In genomic region chr1:15847100-15847892, GRCh38 we compare ENCODE assay signal across 1 cellular context.
TF ChIP-seq lines count a peak whose summit lies in the region.

A gene with protein sequence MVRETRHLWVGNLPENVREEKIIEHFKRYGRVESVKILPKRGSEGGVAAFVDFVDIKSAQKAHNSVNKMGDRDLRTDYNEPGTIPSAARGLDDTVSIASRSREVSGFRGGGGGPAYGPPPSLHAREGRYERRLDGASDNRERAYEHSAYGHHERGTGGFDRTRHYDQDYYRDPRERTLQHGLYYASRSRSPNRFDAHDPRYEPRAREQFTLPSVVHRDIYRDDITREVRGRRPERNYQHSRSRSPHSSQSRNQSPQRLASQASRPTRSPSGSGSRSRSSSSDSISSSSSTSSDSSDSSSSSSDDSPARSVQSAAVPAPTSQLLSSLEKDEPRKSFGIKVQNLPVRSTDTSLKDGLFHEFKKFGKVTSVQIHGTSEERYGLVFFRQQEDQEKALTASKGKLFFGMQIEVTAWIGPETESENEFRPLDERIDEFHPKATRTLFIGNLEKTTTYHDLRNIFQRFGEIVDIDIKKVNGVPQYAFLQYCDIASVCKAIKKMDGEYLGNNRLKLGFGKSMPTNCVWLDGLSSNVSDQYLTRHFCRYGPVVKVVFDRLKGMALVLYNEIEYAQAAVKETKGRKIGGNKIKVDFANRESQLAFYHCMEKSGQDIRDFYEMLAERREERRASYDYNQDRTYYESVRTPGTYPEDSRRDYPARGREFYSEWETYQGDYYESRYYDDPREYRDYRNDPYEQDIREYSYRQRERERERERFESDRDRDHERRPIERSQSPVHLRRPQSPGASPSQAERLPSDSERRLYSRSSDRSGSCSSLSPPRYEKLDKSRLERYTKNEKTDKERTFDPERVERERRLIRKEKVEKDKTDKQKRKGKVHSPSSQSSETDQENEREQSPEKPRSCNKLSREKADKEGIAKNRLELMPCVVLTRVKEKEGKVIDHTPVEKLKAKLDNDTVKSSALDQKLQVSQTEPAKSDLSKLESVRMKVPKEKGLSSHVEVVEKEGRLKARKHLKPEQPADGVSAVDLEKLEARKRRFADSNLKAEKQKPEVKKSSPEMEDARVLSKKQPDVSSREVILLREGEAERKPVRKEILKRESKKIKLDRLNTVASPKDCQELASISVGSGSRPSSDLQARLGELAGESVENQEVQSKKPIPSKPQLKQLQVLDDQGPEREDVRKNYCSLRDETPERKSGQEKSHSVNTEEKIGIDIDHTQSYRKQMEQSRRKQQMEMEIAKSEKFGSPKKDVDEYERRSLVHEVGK (N-terminal part only) (plus strand): TSS chr1:15847707. CDS start chr1:15848068, 361 bp downstream.

TF ChIP-seq in K562, 482 proteins besides CTCF, POLR2A, EP300 and RAD21 (continued from another document and continues in another):
- no peak for TF ChIP-seq ZNF512 (tag; IDR thresholded peaks at IDR 0.05)
- peak; percentile 39; the same call in 1 of the 2 replicates for TF ChIP-seq ESRRA (IDR thresholded peaks at IDR 0.05; ENCODE audit: borderline replicate concordance, low read depth)
- no peak for TF ChIP-seq KDM1A (IDR thresholded peaks at IDR 0.05)
- TF ChIP-seq NFE2L1 (tag; IDR thresholded peaks at IDR 0.05; ENCODE audit: borderline replicate concordance, low read depth): no peak
- TF ChIP-seq, protein P1, sequence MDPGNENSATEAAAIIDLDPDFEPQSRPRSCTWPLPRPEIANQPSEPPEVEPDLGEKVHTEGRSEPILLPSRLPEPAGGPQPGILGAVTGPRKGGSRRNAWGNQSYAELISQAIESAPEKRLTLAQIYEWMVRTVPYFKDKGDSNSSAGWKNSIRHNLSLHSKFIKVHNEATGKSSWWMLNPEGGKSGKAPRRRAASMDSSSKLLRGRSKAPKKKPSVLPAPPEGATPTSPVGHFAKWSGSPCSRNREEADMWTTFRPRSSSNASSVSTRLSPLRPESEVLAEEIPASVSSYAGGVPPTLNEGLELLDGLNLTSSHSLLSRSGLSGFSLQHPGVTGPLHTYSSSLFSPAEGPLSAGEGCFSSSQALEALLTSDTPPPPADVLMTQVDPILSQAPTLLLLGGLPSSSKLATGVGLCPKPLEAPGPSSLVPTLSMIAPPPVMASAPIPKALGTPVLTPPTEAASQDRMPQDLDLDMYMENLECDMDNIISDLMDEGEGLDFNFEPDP (CRISPR knock-in tag; IDR thresholded peaks at IDR 0.05): peak; percentile 81
- 0 out of 2 replicates have a peak, but pooled peaks have one; percentile 65 for TF ChIP-seq DNMT1 (IDR thresholded peaks at IDR 0.05)
- TF ChIP-seq RB1 (IDR thresholded peaks at IDR 0.05; ENCODE audit: low read depth): peak; percentile 95
- no peak for TF ChIP-seq PKNOX1 (IDR thresholded peaks at IDR 0.05)
- TF ChIP-seq ZNF780A (CRISPR knock-in tag; IDR thresholded peaks at IDR 0.05): no peak
- no peak; the same call in 1 of the 2 replicates for TF ChIP-seq FOXJ2 (tag; IDR thresholded peaks at IDR 0.05)
- no peak for TF ChIP-seq HEY1 (CRISPR knock-in tag; IDR thresholded peaks at IDR 0.05; ENCODE audit: borderline replicate concordance)
- TF ChIP-seq, protein P2, sequence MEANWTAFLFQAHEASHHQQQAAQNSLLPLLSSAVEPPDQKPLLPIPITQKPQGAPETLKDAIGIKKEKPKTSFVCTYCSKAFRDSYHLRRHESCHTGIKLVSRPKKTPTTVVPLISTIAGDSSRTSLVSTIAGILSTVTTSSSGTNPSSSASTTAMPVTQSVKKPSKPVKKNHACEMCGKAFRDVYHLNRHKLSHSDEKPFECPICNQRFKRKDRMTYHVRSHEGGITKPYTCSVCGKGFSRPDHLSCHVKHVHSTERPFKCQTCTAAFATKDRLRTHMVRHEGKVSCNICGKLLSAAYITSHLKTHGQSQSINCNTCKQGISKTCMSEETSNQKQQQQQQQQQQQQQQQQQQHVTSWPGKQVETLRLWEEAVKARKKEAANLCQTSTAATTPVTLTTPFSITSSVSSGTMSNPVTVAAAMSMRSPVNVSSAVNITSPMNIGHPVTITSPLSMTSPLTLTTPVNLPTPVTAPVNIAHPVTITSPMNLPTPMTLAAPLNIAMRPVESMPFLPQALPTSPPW (CRISPR knock-in tag; IDR thresholded peaks at IDR 0.05): peak; percentile 99
- TF ChIP-seq BRF1 (IDR thresholded peaks at IDR 0.05; ENCODE audit: borderline replicate concordance, extremely low read depth, insufficient read length): no peak
- no peak for TF ChIP-seq ZBTB12 (CRISPR knock-in tag; IDR thresholded peaks at IDR 0.05)
- no peak for TF ChIP-seq ETV6 (IDR thresholded peaks at IDR 0.05; ENCODE audit: borderline replicate concordance in 1 of 2, low read depth in 2 of 2, low read length in 1 of 2)
- TF ChIP-seq ETV6 (CRISPR knock-in tag; IDR thresholded peaks at IDR 0.05; ENCODE audit: borderline replicate concordance): no peak
- TF ChIP-seq NFRKB (IDR thresholded peaks at IDR 0.05; ENCODE audit: low read depth): peak; percentile 18; the same call in 1 of the 2 replicates
- no peak for TF ChIP-seq MIER1 (IDR thresholded peaks at IDR 0.05; ENCODE audit: low read depth)
- peak; percentile 31 for TF ChIP-seq RBM22 (IDR thresholded peaks at IDR 0.05; ENCODE audit: low read depth, low read length, poor library complexity, severe bottlenecking)
- no peak for TF ChIP-seq ZNF3 (CRISPR knock-in tag; IDR thresholded peaks at IDR 0.05)
- TF ChIP-seq SREBF1 (IDR thresholded peaks at IDR 0.05; ENCODE audit: borderline replicate concordance, low read depth, low read length): peak; percentile 91; the same call in 1 of the 2 replicates
- peak; percentile 100 for TF ChIP-seq ZNF121 (CRISPR knock-in tag; conservative IDR thresholded peaks at IDR 0.05)
- 0 out of 2 replicates have a peak, but pooled peaks have one; percentile 61 for TF ChIP-seq ZNF165 (CRISPR knock-in tag; IDR thresholded peaks at IDR 0.05; ENCODE audit: borderline replicate concordance)
- no peak for TF ChIP-seq NFIX (CRISPR knock-in tag; IDR thresholded peaks at IDR 0.05; ENCODE audit: low read depth)
- TF ChIP-seq, protein P3, sequence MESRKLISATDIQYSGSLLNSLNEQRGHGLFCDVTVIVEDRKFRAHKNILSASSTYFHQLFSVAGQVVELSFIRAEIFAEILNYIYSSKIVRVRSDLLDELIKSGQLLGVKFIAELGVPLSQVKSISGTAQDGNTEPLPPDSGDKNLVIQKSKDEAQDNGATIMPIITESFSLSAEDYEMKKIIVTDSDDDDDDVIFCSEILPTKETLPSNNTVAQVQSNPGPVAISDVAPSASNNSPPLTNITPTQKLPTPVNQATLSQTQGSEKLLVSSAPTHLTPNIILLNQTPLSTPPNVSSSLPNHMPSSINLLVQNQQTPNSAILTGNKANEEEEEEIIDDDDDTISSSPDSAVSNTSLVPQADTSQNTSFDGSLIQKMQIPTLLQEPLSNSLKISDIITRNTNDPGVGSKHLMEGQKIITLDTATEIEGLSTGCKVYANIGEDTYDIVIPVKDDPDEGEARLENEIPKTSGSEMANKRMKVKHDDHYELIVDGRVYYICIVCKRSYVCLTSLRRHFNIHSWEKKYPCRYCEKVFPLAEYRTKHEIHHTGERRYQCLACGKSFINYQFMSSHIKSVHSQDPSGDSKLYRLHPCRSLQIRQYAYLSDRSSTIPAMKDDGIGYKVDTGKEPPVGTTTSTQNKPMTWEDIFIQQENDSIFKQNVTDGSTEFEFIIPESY (CRISPR knock-in tag; IDR thresholded peaks at IDR 0.05): peak; percentile 55; the same call in 1 of the 2 replicates
- peak; percentile 66; the same call in 1 of the 2 replicates for TF ChIP-seq MTA3 (IDR thresholded peaks at IDR 0.05; ENCODE audit: borderline replicate concordance)
- TF ChIP-seq, protein P4, sequence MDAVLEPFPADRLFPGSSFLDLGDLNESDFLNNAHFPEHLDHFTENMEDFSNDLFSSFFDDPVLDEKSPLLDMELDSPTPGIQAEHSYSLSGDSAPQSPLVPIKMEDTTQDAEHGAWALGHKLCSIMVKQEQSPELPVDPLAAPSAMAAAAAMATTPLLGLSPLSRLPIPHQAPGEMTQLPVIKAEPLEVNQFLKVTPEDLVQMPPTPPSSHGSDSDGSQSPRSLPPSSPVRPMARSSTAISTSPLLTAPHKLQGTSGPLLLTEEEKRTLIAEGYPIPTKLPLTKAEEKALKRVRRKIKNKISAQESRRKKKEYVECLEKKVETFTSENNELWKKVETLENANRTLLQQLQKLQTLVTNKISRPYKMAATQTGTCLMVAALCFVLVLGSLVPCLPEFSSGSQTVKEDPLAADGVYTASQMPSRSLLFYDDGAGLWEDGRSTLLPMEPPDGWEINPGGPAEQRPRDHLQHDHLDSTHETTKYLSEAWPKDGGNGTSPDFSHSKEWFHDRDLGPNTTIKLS (IDR thresholded peaks at IDR 0.05; ENCODE audit: borderline replicate concordance, low read depth): peak; percentile 66; the same call in 1 of the 2 replicates
- TF ChIP-seq CEBPB (tag; IDR thresholded peaks at IDR 0.05): no peak
- TF ChIP-seq ZFP1 (CRISPR knock-in tag; IDR thresholded peaks at IDR 0.05): no peak
- no peak for TF ChIP-seq E2F5 (CRISPR knock-in tag; IDR thresholded peaks at IDR 0.05)
- TF ChIP-seq ELF4 (CRISPR knock-in tag; IDR thresholded peaks at IDR 0.05): peak; percentile 63; the same call in 1 of the 2 replicates
- no peak for TF ChIP-seq ZNF778 (CRISPR knock-in tag; IDR thresholded peaks at IDR 0.05)
- TF ChIP-seq HMG20A (CRISPR knock-in tag; conservative IDR thresholded peaks at IDR 0.05): no peak
- no peak for TF ChIP-seq TCF7 (IDR thresholded peaks at IDR 0.05; ENCODE audit: borderline replicate concordance)
- TF ChIP-seq PCBP2 (IDR thresholded peaks at IDR 0.05; ENCODE audit: low read depth, low read length, poor library complexity, severe bottlenecking): no peak
- TF ChIP-seq REST (CRISPR knock-in tag; IDR thresholded peaks at IDR 0.05; ENCODE audit: low read depth): peak; percentile 84
- no peak; the same call in 1 of the 2 replicates for TF ChIP-seq HLTF (IDR thresholded peaks at IDR 0.05)
- TF ChIP-seq ZZZ3 (IDR thresholded peaks at IDR 0.05): no peak
- peak; percentile 66 for TF ChIP-seq RBM25 (IDR thresholded peaks at IDR 0.05; ENCODE audit: low read depth, low read length, severe bottlenecking)
- peak; percentile 78 to 82 for TF ChIP-seq E2F6 (IDR thresholded peaks at IDR 0.05; ENCODE audit: borderline replicate concordance in 1 of 2, extremely low read depth in 1 of 2, insufficient read depth in 1 of 2, insufficient read length in 1 of 2, low read depth in 1 of 2, low read length in 1 of 2, poor library complexity in 1 of 2, severe bottlenecking in 1 of 2)
- no peak for TF ChIP-seq MAFG (tag; conservative IDR thresholded peaks at IDR 0.05)
